10 cellular contexts compared by ENCODE assay signal in the genomic region with DNA sequence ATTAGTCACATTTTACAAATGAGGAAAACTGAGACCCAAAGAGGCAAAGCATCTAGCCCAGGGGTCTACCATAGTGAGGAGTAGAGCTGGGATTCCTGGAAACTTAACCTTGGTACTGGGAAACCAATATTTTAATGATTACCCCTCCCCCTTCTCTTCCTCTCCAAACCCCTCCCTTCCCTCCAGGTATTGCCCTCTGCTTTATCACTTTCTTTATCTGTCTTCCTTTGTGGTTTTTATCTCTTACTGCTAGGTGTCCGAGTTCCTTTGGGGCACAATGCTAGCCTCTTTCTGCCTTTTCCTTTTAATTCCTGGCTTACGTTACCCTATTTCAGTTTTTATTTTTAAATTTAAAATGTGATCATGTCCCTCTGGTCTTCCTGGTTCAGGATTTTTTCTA. TPM values are rescaled to one million over a fixed set of nuclear protein-coding genes. Genes with fewer than 3 reads are reported as not detected.
DNase-seq lines count a peak whose midpoint lies in the region; ATAC-seq, FAIRE-seq and TF ChIP-seq lines count a peak whose summit lies in the region.
"Had no signal": no experiment of that assay in that cellular context is flagged by ENCODE, and none has a peak within 500 bp of the region (broad histone marks: within the 10 kb centered on the region; RNA-seq: fewer than 3 reads in every experiment).

No MANE protein-coding gene starts in this region.

- H2BK20ac ChIP-seq in IMR-90 (ENCODE audit: low read depth, low read length) = no peak overlapping the region

- no peaks in the 10 kb centered on the region for H3K27me3 ChIP-seq in ACC112 (ENCODE audit: insufficient read depth, low read length)
- no peaks in the 10 kb centered on the region for H3K27me3 ChIP-seq in IMR-90 (ENCODE audit: control insufficient read depth, insufficient read depth, low read length)

- POLR2A ChIA-PET in IMR-90 (lab: Charles Lee; ENCODE audit: unreplicated experiment) = no interaction called here

- H3K9me1 ChIP-seq in IMR-90 (ENCODE audit: insufficient read depth, low read length) = peaks cover 7% of the 10 kb centered on the region

- CTCF ChIA-PET in IMR-90 (lab: Yijun Ruan, JAX) = interaction anchor here (0.6 to 1.4 kb wide), 2 partner anchors 26 to 153 kb away, joined by 3 to 10 read pairs; no protein-coding TSS in a partner anchor

- no TSS peak for BruUV-seq in IMR-90 (replicated peaks; lab: Mats Ljungman, UMichigan)

- DNase-seq in IMR-90 = no peak
- DNase-seq in natural killer cell = no peak
- DNase-seq in D721Med (ENCODE audit: insufficient read length, low spot score) = no peak
- DNase-seq in omental fat pad (ENCODE audit: low spot score) = no peak
- no peak for DNase-seq in GM19238 (ENCODE audit: insufficient read length, low spot score)
- DNase-seq in head of caudate nucleus = no peak
- DNase-seq: NCI-H2107 had no signal

- no peak overlapping the region for H3K14ac ChIP-seq in IMR-90 (replicated peaks; ENCODE audit: low read depth, low read length)

- no peak for FAIRE-seq in D721Med (lab: Jason Lieb, UNC)

- whole genome bisulfite sequencing in IMR-90 (ENCODE audit: extremely low coverage in 2 of 2, insufficient read length in 1 of 2), 2 experiments = no CpG with 5 or more reads among the region's 2 CpGs

- no peak overlapping the region for H2AK5ac ChIP-seq in IMR-90 (ENCODE audit: low read depth, low read length)

- H4K20me1 ChIP-seq in IMR-90 (ENCODE audit: insufficient read depth, low read length) = peaks cover 26% of the 10 kb centered on the region

- H3K23ac ChIP-seq in IMR-90 (ENCODE audit: low read depth, low read length) = no peak overlapping the region

- no peak overlapping the region for H4K91ac ChIP-seq in IMR-90 (ENCODE audit: insufficient read depth, low read depth, low read length)

- H3K27ac Mint-ChIP-seq in dendritic cell treated with granulocyte-macrophage colony-stimulating factor and Interleukin-4, amounts not matched to agents 40 ng/mL and 50 ng/mL, for 4 days = peak overlapping the region; percentile 41
- peak overlapping the region; percentile 91 to 97 for H3K27ac Mint-ChIP-seq in natural killer cell
- H3K27ac Mint-ChIP-seq: activated T-helper 1 cell treated with anti-CD3 and anti-CD28 coated beads, Interleukin-12 subunit alpha, Interleukin-12 subunit beta, Interleukin-2, Interleukin-4 antibody, amounts not matched to agents 30 ng/mL and 10 ng/mL and 1 ng/mL, durations not matched to agents 14 hours and 24 hours and 36 hours had no signal

- no peak for TF ChIP-seq CTCF in IMR-90 (conservative IDR thresholded peaks at IDR 0.05; ENCODE audit: low read depth, low read length)
- TF ChIP-seq CTCF in natural killer cell (IDR thresholded peaks at IDR 0.05) = no peak
- no peak for TF ChIP-seq CTCF in D721Med (IDR thresholded peaks at IDR 0.05; ENCODE audit: insufficient read depth, missing control alignments)
- no peak for TF ChIP-seq CTCF in omental fat pad (IDR thresholded peaks at IDR 0.05)

- peak overlapping the region; percentile 91 for H3K4me2 ChIP-seq in IMR-90 (ENCODE audit: low read depth, low read length)

- peak overlapping the region; percentile 46; the same call in 1 of the 2 replicates for H3K4ac ChIP-seq in IMR-90 (ENCODE audit: low read depth, low read length)

- H4K5ac ChIP-seq in IMR-90 (ENCODE audit: low read depth, low read length) = no peak overlapping the region

- H2AFZ ChIP-seq in ACC112 (ENCODE audit: low read length, unreplicated experiment) = no peak overlapping the region
- H2AFZ ChIP-seq in IMR-90 (replicated peaks; ENCODE audit: low read length, poor library complexity) = no peak overlapping the region

- in situ Hi-C loops in IMR-90 (cut with MboI; ENCODE audit: low sequenced_read_pairs) = no loop called here

- dilution Hi-C loops in IMR-90 (cut with HindIII; ENCODE audit: low sequenced_read_pairs, unreplicated experiment) = no loop called here

- H2BK15ac ChIP-seq in IMR-90 (ENCODE audit: low read depth, low read length) = no peak overlapping the region

- H3K4me3 Mint-ChIP-seq in dendritic cell treated with granulocyte-macrophage colony-stimulating factor and Interleukin-4, amounts not matched to agents 40 ng/mL and 50 ng/mL, for 4 days = no peak overlapping the region
- peak overlapping the region; percentile 95 for H3K4me3 Mint-ChIP-seq in natural killer cell

- peaks cover 11% of the 10 kb centered on the region for H3K4me1 ChIP-seq in ACC112 (ENCODE audit: control insufficient read depth, insufficient read depth, low read length, unreplicated experiment)
- H3K4me1 ChIP-seq in IMR-90 (ENCODE audit: control insufficient read depth, insufficient read depth, low read length) = peaks cover 5% of the 10 kb centered on the region

- H3K36me3 Mint-ChIP-seq in dendritic cell treated with granulocyte-macrophage colony-stimulating factor and Interleukin-4, amounts not matched to agents 40 ng/mL and 50 ng/mL, for 4 days (ENCODE audit: low read depth) = peaks cover 45% of the 10 kb centered on the region
- peaks cover 3% of the 10 kb centered on the region for H3K36me3 Mint-ChIP-seq in natural killer cell

- H3K56ac ChIP-seq in IMR-90 (ENCODE audit: extremely low read depth, insufficient read depth, low read length) = no peak overlapping the region

- intact Hi-C loops in IMR-90 (cut with micrococcal nuclease) = loop anchor here (2.0 to 10.0 kb wide), 2 partner anchors 205 to 471 kb away; a partner anchor contains a TSS
- intact Hi-C loops in dendritic cell treated with granulocyte-macrophage colony-stimulating factor and Interleukin-4, amounts not matched to agents 40 ng/mL and 50 ng/mL, for 4 days (cut with micrococcal nuclease) = no loop called here
- intact Hi-C loops in natural killer cell (cut with micrococcal nuclease) = loop anchor here (10.0 kb wide), 1 partner anchor 571 kb away; no protein-coding TSS in a partner anchor
- intact Hi-C loops in head of caudate nucleus (cut with DNase I) = no loop called here

- H3K27ac ChIP-seq in ACC112 (ENCODE audit: low read depth, low read length) (0 out of 2 replicates have a peak overlapping the region, but pooled peaks have one; percentile 99), IMR-90 (ENCODE audit: insufficient read depth, low read length) (no peak overlapping the region)

- no peak for TF ChIP-seq RAD21 in IMR-90 (IDR thresholded peaks at IDR 0.05; ENCODE audit: low read length)

- H3K79me2 ChIP-seq in ACC112 (ENCODE audit: control insufficient read depth, insufficient read depth, low read length, unreplicated experiment) = peaks cover 26% of the 10 kb centered on the region

- H3K18ac ChIP-seq in IMR-90 (ENCODE audit: low read depth, low read length) = no peak overlapping the region

- no peaks in the 10 kb centered on the region for H3K9me3 ChIP-seq in IMR-90 (ENCODE audit: control insufficient read depth, insufficient read depth, low read length)

- H3K27me3 Mint-ChIP-seq in dendritic cell treated with granulocyte-macrophage colony-stimulating factor and Interleukin-4, amounts not matched to agents 40 ng/mL and 50 ng/mL, for 4 days = no peaks in the 10 kb centered on the region
- no peaks in the 10 kb centered on the region for H3K27me3 Mint-ChIP-seq in natural killer cell (ENCODE audit: low read depth in 2 of 2)

- peaks cover 10 to 40% of the 10 kb centered on the region in 2 experiments for H3K79me1 ChIP-seq in IMR-90 (ENCODE audit: low read depth in 1 of 2, low read length in 2 of 2)

- no peak overlapping the region for H2AK9ac ChIP-seq in IMR-90 (replicated peaks; ENCODE audit: low read depth, low read length, poor library complexity)

- H4K8ac ChIP-seq in IMR-90 (ENCODE audit: low read depth in 2 of 2, low read length in 2 of 2) = no peak overlapping the region

- TF ChIP-seq POLR2A in IMR-90 (IDR thresholded peaks at IDR 0.05; ENCODE audit: low read depth, low read length) = no peak

- no peak overlapping the region for H2BK5ac ChIP-seq in IMR-90 (ENCODE audit: low read depth, low read length, poor library complexity, severe bottlenecking)

- ATAC-seq in IMR-90 (ENCODE audit: low read depth) (no peak), natural killer cell (no peak), omental fat pad (ENCODE audit: low FRiP score) (no peak)

- H3K36me3 ChIP-seq in ACC112 (ENCODE audit: insufficient read depth, low read length) (peaks cover 10% of the 10 kb centered on the region), IMR-90 (ENCODE audit: control insufficient read depth, insufficient read depth, low read length) (peaks cover 23% of the 10 kb centered on the region)

- H3K9me3 Mint-ChIP-seq in dendritic cell treated with granulocyte-macrophage colony-stimulating factor and Interleukin-4, amounts not matched to agents 40 ng/mL and 50 ng/mL, for 4 days = no peaks in the 10 kb centered on the region
- no peaks in the 10 kb centered on the region for H3K9me3 Mint-ChIP-seq in natural killer cell
- H3K9me3 Mint-ChIP-seq: activated T-helper 1 cell treated with anti-CD3 and anti-CD28 coated beads, Interleukin-12 subunit alpha, Interleukin-12 subunit beta, Interleukin-2, Interleukin-4 antibody, amounts not matched to agents 30 ng/mL and 10 ng/mL and 1 ng/mL, durations not matched to agents 14 hours and 24 hours and 36 hours had no signal

- peak overlapping the region; percentile 95; the same call in 1 of the 2 replicates for H3K4me3 ChIP-seq in ACC112 (ENCODE audit: low read depth, low read length)
- peak overlapping the region; percentile 89 for H3K4me3 ChIP-seq in IMR-90 (ENCODE audit: insufficient read depth, low read depth, low read length)

- H3K4me1 Mint-ChIP-seq in dendritic cell treated with granulocyte-macrophage colony-stimulating factor and Interleukin-4, amounts not matched to agents 40 ng/mL and 50 ng/mL, for 4 days (ENCODE audit: low read depth) = peaks cover 37% of the 10 kb centered on the region
- peaks cover 32 to 34% of the 10 kb centered on the region in 2 donors for H3K4me1 Mint-ChIP-seq in natural killer cell

- H3K9ac ChIP-seq in IMR-90 (ENCODE audit: low read depth, low read length) = no peak overlapping the region

- no peak overlapping the region for H2BK120ac ChIP-seq in IMR-90 (ENCODE audit: low read depth, low read length)

RNA-seq across cellular contexts. Expression of a gene that starts 2.8 kb away (rescaled TPM):
- total RNA-seq in IMR-90 (2012; rRNA removed) (51.6 and 63.0 TPM in 2 replicates), natural killer cell (100 to 1,000 TPM; 157 to 233 (median 160) TPM), omental fat pad (100 to 1,000 TPM; 165 to 335 (median 268) TPM)
- 75.9 and 93.6 TPM in 2 replicates for polyA plus RNA-seq in IMR-90 (2012; rRNA removed)
- polyA plus RNA-seq in IMR-90 (2012; cell fraction: cytosol; rRNA removed) = 37.6 and 40.6 TPM in 2 replicates
- 45.0 and 217 TPM in 2 replicates for polyA plus RNA-seq in IMR-90 (2012; cell fraction: nucleus; rRNA removed; ENCODE audit: low replicate concordance)

RNA-seq across cellular contexts. Expression of a gene that starts 36.6 kb away (rescaled TPM):
- total RNA-seq in IMR-90 (2012; rRNA removed) (2.0 and 3.1 TPM in 2 replicates), natural killer cell (1 to 10 TPM in 1 of 3 donors, not detected in 2; 1.5 TPM), omental fat pad (under 1 TPM in 2 of 4 donors, not detected in 2; 0.09 to 0.84 TPM)
- 2.4 and 3.6 TPM in 2 replicates for polyA plus RNA-seq in IMR-90 (2012; rRNA removed)
- polyA plus RNA-seq in IMR-90 (2012; cell fraction: cytosol; rRNA removed) = 1.8 and 2.8 TPM in 2 replicates
- 1.9 and 2.8 TPM in 2 replicates for polyA plus RNA-seq in IMR-90 (2012; cell fraction: nucleus; rRNA removed; ENCODE audit: low replicate concordance)
- total RNA-seq: activated T-helper 1 cell treated with anti-CD3 and anti-CD28 coated beads, Interleukin-12 subunit alpha, Interleukin-12 subunit beta, Interleukin-2, Interleukin-4 antibody, amounts not matched to agents 30 ng/mL and 10 ng/mL and 1 ng/mL, durations not matched to agents 14 hours and 24 hours and 36 hours had no signal

RNA-seq across cellular contexts. Expression of a gene that starts 43.5 kb away (rescaled TPM):
- total RNA-seq in IMR-90 (2012; rRNA removed) = 2.5 and 3.2 TPM in 2 replicates
- polyA plus RNA-seq in IMR-90 (2012; rRNA removed) = 2.8 and 4.1 TPM in 2 replicates
- polyA plus RNA-seq in IMR-90 (2012; cell fraction: cytosol; rRNA removed) = 1.3 TPM in 2 replicates
- 0.23 and 2.8 TPM in 2 replicates for polyA plus RNA-seq in IMR-90 (2012; cell fraction: nucleus; rRNA removed; ENCODE audit: low replicate concordance)
- 1 to 10 TPM in 2 of 3 donors, not detected in 1; 2.3 to 3.1 TPM for total RNA-seq in natural killer cell
- total RNA-seq in omental fat pad = 10 to 100 TPM in 2 of 4 donors, under 1 TPM in 1, not detected in 1; 0.19 to 51.2 (median 35.1) TPM
- total RNA-seq: activated T-helper 1 cell treated with anti-CD3 and anti-CD28 coated beads, Interleukin-12 subunit alpha, Interleukin-12 subunit beta, Interleukin-2, Interleukin-4 antibody, amounts not matched to agents 30 ng/mL and 10 ng/mL and 1 ng/mL, durations not matched to agents 14 hours and 24 hours and 36 hours had no signal

Comparison
In these comparisons a context has a peak if more than half of its experiments do, and no peak if none do; other contexts are left out.
1. intact Hi-C loops: an anchor here in IMR-90 (2.0 to 10.0 kb wide) and natural killer cell (10.0 kb wide); none called in dendritic cell treated with granulocyte-macrophage colony-stimulating factor and Interleukin-4, amounts not matched to agents 40 ng/mL and 50 ng/mL, for 4 days and head of caudate nucleus.